In genomic region chr10:114151486-114151885, GRCh38 we compare ENCODE assay signal across 11 cellular contexts. TPM values are rescaled to one million over a fixed set of nuclear protein-coding genes. Genes with fewer than 3 reads are reported as not detected.
DNase-seq lines count a peak whose midpoint lies in the region; ATAC-seq, FAIRE-seq and TF ChIP-seq lines count a peak whose summit lies in the region.
"Had no signal": no experiment of that assay in that cellular context is flagged by ENCODE, and none has a peak within 500 bp of the region (broad histone marks: within the 10 kb centered on the region; RNA-seq: fewer than 3 reads in every experiment).

No MANE protein-coding gene starts in this region.

- H3K27ac Mint-ChIP-seq in HFFc6, result peak overlapping the region; percentile 79
- H3K27ac Mint-ChIP-seq in astrocyte (ENCODE audit: unreplicated experiment), result peak overlapping the region; percentile 90

- TF ChIP-seq CTCF in AG04450 (IDR thresholded peaks at IDR 0.05; ENCODE audit: low read depth, low read length), result no peak
- TF ChIP-seq CTCF in HFFc6 (IDR thresholded peaks at IDR 0.05), result no peak
- no peak for TF ChIP-seq CTCF in astrocyte (IDR thresholded peaks at IDR 0.05; ENCODE audit: insufficient read depth, low read depth, low read length)
- no peak for TF ChIP-seq CTCF in kidney epithelial cell (IDR thresholded peaks at IDR 0.05; ENCODE audit: insufficient read depth, low read length, poor library complexity, severe bottlenecking)

- CTCF ChIA-PET in AG04450 (lab: Charles Lee), result interaction anchor here (1.3 kb wide), 1 partner anchor 152 kb away, joined by 3 read pairs; no protein-coding TSS in a partner anchor

- DNase-seq in AG04450 (ENCODE audit: low read depth, low spot score) (peak; percentile 30), HFFc6 (peak; percentile 80), astrocyte (ENCODE audit: low read depth) (peak; percentile 90), kidney epithelial cell (ENCODE audit: low read depth) (peak; percentile 71), NCI-H82 treated with DMSO at 0.1 percent for 48 hours (lab: John Stamatoyannopoulos, UW; ENCODE audit: unreplicated experiment) (no peak), NCI-H2081 treated with DMSO at 0.1 percent for 48 hours (lab: John Stamatoyannopoulos, UW) (no peak), NCI-H510A (lab: John Stamatoyannopoulos, UW) (no peak)
- DNase-seq: CD4-positive, alpha-beta memory T cell; effector CD8-positive, alpha-beta T cell; NCI-H69 had no signal

- peaks cover 46% of the 10 kb centered on the region for H3K36me3 Mint-ChIP-seq in HFFc6 (ENCODE audit: low read depth)
- peaks cover 14% of the 10 kb centered on the region for H3K36me3 Mint-ChIP-seq in astrocyte (ENCODE audit: low read depth, unreplicated experiment)

- peaks cover 14% of the 10 kb centered on the region for H3K4me1 ChIP-seq in astrocyte (ENCODE audit: insufficient read depth, low read length)

- H4K20me1 ChIP-seq in astrocyte (ENCODE audit: insufficient read depth, low read length), result no peaks in the 10 kb centered on the region

- H3K4me3 ChIP-seq in AG04450 (ENCODE audit: low read depth, low read length), result no peak overlapping the region
- no peak overlapping the region for H3K4me3 ChIP-seq in astrocyte (ENCODE audit: insufficient read depth, low read depth, low read length)
- no peak overlapping the region for H3K4me3 ChIP-seq in kidney epithelial cell (ENCODE audit: low read depth, low read length)

- peak overlapping the region; percentile 42 for H3K4me2 ChIP-seq in astrocyte (ENCODE audit: low read length)

- H3K27ac ChIP-seq in AG04450 (ENCODE audit: low read depth, low read length), result no peak overlapping the region
- peak overlapping the region; percentile 70 for H3K27ac ChIP-seq in astrocyte (ENCODE audit: low read depth, low read length)

- peaks cover 10% of the 10 kb centered on the region for H3K79me2 ChIP-seq in astrocyte (ENCODE audit: insufficient read depth, low read length)

- H3K9me3 Mint-ChIP-seq in HFFc6 (no peaks in the 10 kb centered on the region), astrocyte (ENCODE audit: unreplicated experiment) (no peaks in the 10 kb centered on the region)
- H3K9me3 Mint-ChIP-seq: CD4-positive, alpha-beta memory T cell had no signal

- H3K27me3 ChIP-seq in AG04450 (ENCODE audit: control insufficient read depth, insufficient read depth, low read length) (no peaks in the 10 kb centered on the region), astrocyte (ENCODE audit: insufficient read depth, low read length) (no peaks in the 10 kb centered on the region), kidney epithelial cell (ENCODE audit: control insufficient read depth, insufficient read depth, low read length) (no peaks in the 10 kb centered on the region)

- H3K9me3 ChIP-seq in AG04450 (ENCODE audit: control insufficient read depth, insufficient read depth, low read length) (no peaks in the 10 kb centered on the region), astrocyte (ENCODE audit: insufficient read depth, low read depth, low read length) (no peaks in the 10 kb centered on the region)

- ATAC-seq in HG03432 (IDR thresholded peaks at IDR 0.05; ENCODE audit: unreplicated experiment), result no peak

- no peak overlapping the region for H2AFZ ChIP-seq in astrocyte (ENCODE audit: low read depth, low read length)

- peak; percentile 80 for FAIRE-seq in astrocyte (lab: Jason Lieb, UNC)

- H3K36me3 ChIP-seq in astrocyte (ENCODE audit: insufficient read depth, low read length), result peaks cover 9% of the 10 kb centered on the region
- no peaks in the 10 kb centered on the region for H3K36me3 ChIP-seq in kidney epithelial cell (ENCODE audit: control insufficient read depth, insufficient read depth, low read length)

- POLR2A ChIA-PET in AG04450 (lab: Yijun Ruan, JAX), result no interaction called here

- no peaks in the 10 kb centered on the region for H3K27me3 Mint-ChIP-seq in HFFc6 (ENCODE audit: insufficient read depth)
- H3K27me3 Mint-ChIP-seq in astrocyte (ENCODE audit: low read depth, unreplicated experiment), result no peaks in the 10 kb centered on the region
- H3K27me3 Mint-ChIP-seq: CD4-positive, alpha-beta memory T cell had no signal

- H3K4me1 Mint-ChIP-seq in HFFc6 (ENCODE audit: low read depth) (peaks cover 33% of the 10 kb centered on the region), astrocyte (ENCODE audit: low read depth, unreplicated experiment) (peaks cover 9% of the 10 kb centered on the region)

- H3K9ac ChIP-seq in astrocyte (ENCODE audit: low read length), result peak overlapping the region; percentile 34

- peak overlapping the region; percentile 36 for H3K4me3 Mint-ChIP-seq in HFFc6
- no peak overlapping the region for H3K4me3 Mint-ChIP-seq in astrocyte (ENCODE audit: unreplicated experiment)
- H3K4me3 Mint-ChIP-seq: CD4-positive, alpha-beta memory T cell had no signal

RNA-seq across cellular contexts. Expression of gene CCDC186, which starts 22.5 kb away (rescaled TPM):
- polyA plus RNA-seq in AG04450 (2011; rRNA removed), result 5.8 and 9.6 TPM in 2 replicates
- 3.7 and 7.7 TPM in 2 replicates for polyA minus RNA-seq in AG04450 (2011; rRNA and poly(A)+ RNA removed)
- 10 to 100 TPM; 10.9 to 14.7 (median 12.6) TPM for total RNA-seq in HFFc6 (2021; fragmentation: NEBNext Ultra II Directional; extraction: Animal tissue kit (Norgen Biotek cat#: 25700))
- 28.8 and 30.9 TPM in 2 replicates for total RNA-seq in astrocyte
- 11.6 and 14.1 TPM in 2 replicates for total RNA-seq in kidney epithelial cell

RNA-seq across cellular contexts. Expression of gene TDRD1, which starts 27.7 kb away (rescaled TPM):
- not detected in 2 replicates for polyA plus RNA-seq in AG04450 (2011; rRNA removed)
- polyA minus RNA-seq in AG04450 (2011; rRNA and poly(A)+ RNA removed), result not detected in 2 replicates
- total RNA-seq in HFFc6 (2021; fragmentation: NEBNext Ultra II Directional; extraction: Animal tissue kit (Norgen Biotek cat#: 25700)), result not detected
- total RNA-seq in astrocyte (not detected in 2 replicates), kidney epithelial cell (not detected in 2 replicates)

Comparison
In these comparisons a context has a peak if more than half of its experiments do, and no peak if none do; other contexts are left out.
1. DNase-seq: peak in AG04450 (single experiment), HFFc6 (single experiment), astrocyte (single experiment) and kidney epithelial cell (single experiment); none in NCI-H82 treated with DMSO at 0.1 percent for 48 hours (single experiment), NCI-H2081 treated with DMSO at 0.1 percent for 48 hours (single experiment) and NCI-H510A (single experiment).